Comparison of ENCODE assay signal across 28 cellular contexts in the genomic region with DNA sequence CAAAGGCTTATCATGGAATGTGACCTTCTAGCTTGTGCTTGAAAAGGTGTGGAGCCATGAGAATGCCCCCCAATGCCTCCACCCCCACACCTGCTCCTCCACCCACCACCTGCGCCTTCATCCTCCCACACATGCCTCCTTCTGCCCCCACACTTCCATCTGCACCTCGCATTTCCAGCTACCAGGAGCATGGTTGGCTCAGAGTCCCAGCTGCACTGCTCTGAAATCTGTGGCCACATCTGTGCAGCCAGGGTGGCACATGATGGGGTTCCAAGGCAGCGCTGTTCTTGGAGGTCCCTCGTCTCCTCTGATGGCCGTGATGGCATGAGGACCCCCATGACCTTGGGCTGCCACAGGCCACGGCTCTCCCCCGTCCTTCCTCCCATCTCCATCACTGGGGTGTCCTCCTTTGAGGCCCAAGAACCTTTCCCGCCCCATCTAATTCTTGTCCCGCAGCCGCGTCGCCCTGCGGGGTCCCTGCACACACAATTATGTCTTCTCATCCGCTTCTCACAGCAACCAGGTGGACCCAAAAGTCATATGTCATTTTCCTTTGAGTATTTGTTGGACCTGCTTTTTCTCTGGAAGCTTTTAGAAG. TPM values are rescaled to one million over a fixed set of nuclear protein-coding genes. Genes with fewer than 3 reads are reported as not detected.
"Had no signal": no experiment of that assay in that cellular context is flagged by ENCODE, and none has a peak within 500 bp of the region (broad histone marks: within the 10 kb centered on the region; RNA-seq: fewer than 3 reads in every experiment).

No MANE protein-coding gene starts in this region.

- DNase-seq: activated CD4-positive, alpha-beta T cell treated with anti-CD3 and anti-CD28 coated beads for 4 hours; activated CD8-positive, alpha-beta memory T cell treated with anti-CD3 and anti-CD28 coated beads, Interleukin-2, amount 50 U/mL, for 4 hours; activated CD8-positive, alpha-beta T cell treated with anti-CD3 and anti-CD28 coated beads for 36 hours; activated naive CD4-positive, alpha-beta T cell treated with Interleukin-2 at 50 U/mL for 16 hours; activated naive CD8-positive, alpha-beta T cell treated with anti-CD3 and anti-CD28 coated beads, Interleukin-2, amount 50 U/mL, for 24 hours; activated T-cell treated with anti-CD3 and anti-CD28 coated beads, Interleukin-2, amount 50 U/mL, for 72 hours; amniotic stem cell; body of pancreas; Kasumi-1; KBM-7; NCI-H1048; NCI-H1417; NCI-H1694 treated with DMSO at 0.1 percent for 48 hours; NCI-H2081; NCI-H510A treated with DMSO at 0.1 percent for 48 hours; NCI-H69; NK-92 treated with Interleukin-12 subunit alpha and Interleukin-12 subunit beta, amount 100 ng/mL, for 24 hours; OCI-M1; RPMI8226; SJCRH30; SK-N-SH; T-helper 1 cell; WERI-Rb-1 had no signal

- H3K27me3 ChIP-seq: ascending aorta, body of pancreas had no signal

- H3K27ac ChIP-seq: ascending aorta, body of pancreas, SJCRH30, WERI-Rb-1 had no signal

- H3K36me3 ChIP-seq: ascending aorta, SJCRH30, WERI-Rb-1 had no signal

- H3K9ac ChIP-seq: SK-N-SH had no signal

- H3K4me1 ChIP-seq: ascending aorta, body of pancreas, SJCRH30 had no signal

- H3K9me3 ChIP-seq: ascending aorta, body of pancreas, SJCRH30, SK-N-SH had no signal

- H3K4me2 ChIP-seq: SK-N-SH had no signal

- H3K4me3 ChIP-seq: ascending aorta, body of pancreas, SJCRH30 had no signal

- FAIRE-seq: bronchial epithelial cell had no signal

RNA-seq across cellular contexts. Expression of a gene that starts 40.6 kb away (rescaled TPM):
- total RNA-seq: activated CD8-positive, alpha-beta T cell treated with anti-CD3 and anti-CD28 coated beads for 36 hours; activated naive CD4-positive, alpha-beta T cell treated with anti-CD3 and anti-CD28 coated beads, Interleukin-2, amount 50 U/mL, for 72 hours; activated T-cell treated with anti-CD3 and anti-CD28 coated beads, Interleukin-2, amount 50 U/mL, for 72 hours; ascending aorta; body of pancreas; bronchial epithelial cell; Right ventricle myocardium superior; SJCRH30; T-helper 2 cell treated with Interferon-gamma antibody and Interleukin-4, amounts not matched to agents 100 ng/mL and 5 ng/mL, for 36 hours had no signal
- polyA plus RNA-seq: SK-N-SH had no signal
